Comparison of ENCODE assay signal across 25 cellular contexts in genomic region chr19:29533578-29534544, GRCh38. TPM values are rescaled to one million over a fixed set of nuclear protein-coding genes. Genes with fewer than 3 reads are reported as not detected.
"Had no signal": no experiment of that assay in that cellular context is flagged by ENCODE, and none has a peak within 500 bp of the region (broad histone marks: within the 10 kb centered on the region; RNA-seq: fewer than 3 reads in every experiment).

No MANE protein-coding gene starts in this region.

- H3K4me3 ChIP-seq: ascending aorta, esophagus muscularis mucosa, lung, psoas muscle, SK-N-MC, smooth muscle cell had no signal

- H3K9me3 ChIP-seq: ascending aorta, psoas muscle had no signal

- H3K4me1 ChIP-seq: ascending aorta, psoas muscle had no signal

- H3K27ac ChIP-seq: ascending aorta, esophagus muscularis mucosa, psoas muscle, SK-N-MC had no signal

- H3K4me3 Mint-ChIP-seq: activated B cell treated with CpG ODN at 0.5 μM for 24 hours; activated CD4-positive, alpha-beta memory T cell treated with anti-CD3 and anti-CD28 coated beads for 36 hours; activated CD8-positive, alpha-beta memory T cell treated with anti-CD3 and anti-CD28 coated beads, Interleukin-2, amount 10 ng/mL, durations not matched to agents 7 days and 5 days; activated naive CD4-positive, alpha-beta T cell treated with anti-CD3 and anti-CD28 coated beads, Interleukin-2, amount 50 U/mL, for 24 hours; mesothelial cell of epicardium; T-helper 2 cell treated with Interferon-gamma antibody and Interleukin-4, amounts not matched to agents 5 μg/mL and 100 μg/mL, for 36 hours had no signal

- FAIRE-seq: islet of Langerhans had no signal

- H3K27ac Mint-ChIP-seq: activated B cell treated with CpG ODN at 0.5 μM for 24 hours; activated CD4-positive, alpha-beta memory T cell treated with anti-CD3 and anti-CD28 coated beads for 36 hours; activated CD8-positive, alpha-beta memory T cell treated with anti-CD3 and anti-CD28 coated beads, Interleukin-2, amount 10 ng/mL, durations not matched to agents 7 days and 5 days; activated naive CD4-positive, alpha-beta T cell treated with anti-CD3 and anti-CD28 coated beads, Interleukin-2, amount 50 U/mL, for 24 hours; mesothelial cell of epicardium; T-helper 2 cell treated with Interferon-gamma antibody and Interleukin-4, amounts not matched to agents 5 μg/mL and 100 μg/mL, for 36 hours had no signal

- H3K36me3 Mint-ChIP-seq: activated CD4-positive, alpha-beta memory T cell treated with anti-CD3 and anti-CD28 coated beads for 36 hours; activated CD8-positive, alpha-beta memory T cell treated with anti-CD3 and anti-CD28 coated beads, Interleukin-2, amount 10 ng/mL, durations not matched to agents 7 days and 5 days; mesothelial cell of epicardium had no signal

- H3K9me3 Mint-ChIP-seq: activated B cell treated with CpG ODN at 0.5 μM for 24 hours; activated CD4-positive, alpha-beta memory T cell treated with anti-CD3 and anti-CD28 coated beads for 36 hours; activated naive CD4-positive, alpha-beta T cell treated with anti-CD3 and anti-CD28 coated beads, Interleukin-2, amount 50 U/mL, for 24 hours; mesothelial cell of epicardium; T-helper 2 cell treated with Interferon-gamma antibody and Interleukin-4, amounts not matched to agents 5 μg/mL and 100 μg/mL, for 36 hours had no signal

- H3K36me3 ChIP-seq: ascending aorta, esophagus muscularis mucosa had no signal

- DNase-seq: activated B cell treated with CpG ODN at 0.5 μM for 24 hours; activated CD4-positive, alpha-beta memory T cell treated with anti-CD3 and anti-CD28 coated beads for 36 hours; activated CD4-positive, alpha-beta T cell treated with anti-CD3 and anti-CD28 coated beads for 4 hours; activated T-cell treated with anti-CD3 and anti-CD28 coated beads, Interleukin-2, amount 50 U/mL, for 1 hour; cortex of kidney; effector CD8-positive, alpha-beta T cell; hippocampal formation; psoas muscle; right cardiac atrium; stimulated activated naive CD4-positive, alpha-beta T cell; trophoblast cell had no signal

- ATAC-seq: activated CD8-positive, alpha-beta memory T cell treated with anti-CD3 and anti-CD28 coated beads, Interleukin-2, amount 10 ng/mL, durations not matched to agents 7 days and 5 days; left lobe of liver; psoas muscle; right cardiac atrium had no signal

RNA-seq across cellular contexts. Expression of gene VSTM2B, which starts 8.1 kb away (rescaled TPM):
- total RNA-seq: activated B cell treated with CpG ODN at 0.5 μM for 24 hours; activated CD4-positive, alpha-beta memory T cell treated with anti-CD3 and anti-CD28 coated beads for 36 hours; activated CD8-positive, alpha-beta memory T cell treated with anti-CD3 and anti-CD28 coated beads, Interleukin-2, amount 10 ng/mL, durations not matched to agents 7 days and 5 days; ascending aorta; endothelial cell of umbilical vein; left lobe of liver; lung; mesothelial cell of epicardium; omental fat pad; psoas muscle; right cardiac atrium; smooth muscle cell had no signal
- polyA plus RNA-seq: adipose tissue, endothelial cell of umbilical vein, lung, psoas muscle, right cardiac atrium, smooth muscle cell had no signal
